ENCODE assay signal across 10 cellular contexts in genomic region chr5:151805414-151806225, GRCh38. TPM values are rescaled to one million over a fixed set of nuclear protein-coding genes. Genes with fewer than 3 reads are reported as not detected.
DNase-seq lines count a peak whose midpoint lies in the region; ATAC-seq and TF ChIP-seq lines count a peak whose summit lies in the region.
"Had no signal": no experiment of that assay in that cellular context is flagged by ENCODE, and none has a peak within 500 bp of the region (broad histone marks: within the 10 kb centered on the region; RNA-seq: fewer than 3 reads in every experiment).

No MANE protein-coding gene starts in this region.

- peak overlapping the region; percentile 1 for H3K27ac Mint-ChIP-seq in CD4-positive, alpha-beta T cell
- peak overlapping the region in 6 of 10 donors; percentile 2 to 63 (median 36) for H3K27ac Mint-ChIP-seq in naive thymus-derived CD8-positive, alpha-beta T cell
- no peak overlapping the region for H3K27ac Mint-ChIP-seq in activated naive CD4-positive, alpha-beta T cell treated with anti-CD3 and anti-CD28 coated beads, Interleukin-2, amount 10 ng/mL, durations not matched to agents 7 days and 5 days

- H3K4me3 ChIP-seq in HEK293 (ENCODE audit: low read depth, low read length), result no peak overlapping the region
- no peak overlapping the region for H3K4me3 ChIP-seq in brain microvascular endothelial cell (ENCODE audit: low read depth, low read length)

- no peak overlapping the region for H3K4me3 Mint-ChIP-seq in CD4-positive, alpha-beta T cell
- no peak overlapping the region for H3K4me3 Mint-ChIP-seq in naive thymus-derived CD8-positive, alpha-beta T cell
- H3K4me3 Mint-ChIP-seq in activated naive CD4-positive, alpha-beta T cell treated with anti-CD3 and anti-CD28 coated beads, Interleukin-2, amount 10 ng/mL, durations not matched to agents 7 days and 5 days, result no peak overlapping the region

- POLR2A ChIA-PET in CD4-positive, alpha-beta T cell (lab: Charles Lee), result no interaction called here
- POLR2A ChIA-PET in HEK293 (lab: Yijun Ruan, JAX), result no interaction called here
- POLR2A ChIA-PET in naive thymus-derived CD8-positive, alpha-beta T cell (lab: Charles Lee), result interaction anchor here (1.6 kb wide), 1 partner anchor 34 kb away, joined by 6 read pairs; the partner anchor contains the start of gene G3BP1

- peaks cover 4% of the 10 kb centered on the region for H3K4me1 ChIP-seq in HEK293 (ENCODE audit: control insufficient read depth, insufficient read depth, low read length)

- no peaks in the 10 kb centered on the region for H3K27me3 Mint-ChIP-seq in CD4-positive, alpha-beta T cell
- H3K27me3 Mint-ChIP-seq in naive thymus-derived CD8-positive, alpha-beta T cell, result no peaks in the 10 kb centered on the region
- no peaks in the 10 kb centered on the region for H3K27me3 Mint-ChIP-seq in activated naive CD4-positive, alpha-beta T cell treated with anti-CD3 and anti-CD28 coated beads, Interleukin-2, amount 10 ng/mL, durations not matched to agents 7 days and 5 days

- CTCF ChIA-PET in CD4-positive, alpha-beta T cell (lab: Charles Lee), result no interaction called here
- CTCF ChIA-PET in HEK293 (lab: Yijun Ruan, JAX), result interaction anchor here (0.6 kb wide), 1 partner anchor 1367 kb away, joined by 3 read pairs; no protein-coding TSS in a partner anchor
- CTCF ChIA-PET in activated naive CD4-positive, alpha-beta T cell treated with anti-CD3 and anti-CD28 coated beads, Interleukin-2, amount 10 ng/mL, durations not matched to agents 7 days and 5 days (lab: Charles Lee), result no interaction called here

- no peak for ATAC-seq in CD4-positive, alpha-beta T cell (ENCODE audit: poor library complexity)
- ATAC-seq in naive thymus-derived CD8-positive, alpha-beta T cell, result no peak

- in situ Hi-C loops in brain microvascular endothelial cell (cut with HindIII; ENCODE audit: low pct_ligation_motif_present, low sequenced_read_pairs), result no loop called here

- H3K36me3 ChIP-seq in HEK293 (ENCODE audit: control insufficient read depth in 2 of 2, insufficient read depth in 1 of 2, low read length in 2 of 2), result peaks cover 67 to 93% of the 10 kb centered on the region in 2 experiments
- H3K36me3 ChIP-seq in brain microvascular endothelial cell (replicated peaks), result peaks cover 41% of the 10 kb centered on the region

- no peaks in the 10 kb centered on the region for H3K9me3 ChIP-seq in CD4-positive, alpha-beta T cell (ENCODE audit: control insufficient read depth, low read length)
- H3K9me3 ChIP-seq in HEK293 (ENCODE audit: control insufficient read depth, insufficient read depth, low read depth, low read length), result no peaks in the 10 kb centered on the region

- intact Hi-C loops in CD4-positive, alpha-beta T cell (cut with DNase I, micrococcal nuclease), result no loop called here

- TF ChIP-seq CTCF in CD4-positive, alpha-beta T cell (IDR thresholded peaks at IDR 0.05), result no peak
- no peak for TF ChIP-seq CTCF in HEK293 (tag by site-specific recombination; IDR thresholded peaks at IDR 0.05)
- no peak for TF ChIP-seq CTCF in brain microvascular endothelial cell (IDR thresholded peaks at IDR 0.05; ENCODE audit: low read depth, low read length, missing control alignments)

- no peaks in the 10 kb centered on the region for H3K9me3 Mint-ChIP-seq in CD4-positive, alpha-beta T cell
- no peaks in the 10 kb centered on the region for H3K9me3 Mint-ChIP-seq in naive thymus-derived CD8-positive, alpha-beta T cell
- no peaks in the 10 kb centered on the region for H3K9me3 Mint-ChIP-seq in activated naive CD4-positive, alpha-beta T cell treated with anti-CD3 and anti-CD28 coated beads, Interleukin-2, amount 10 ng/mL, durations not matched to agents 7 days and 5 days

- no peak for DNase-seq in CD4-positive, alpha-beta T cell
- DNase-seq in brain microvascular endothelial cell, result no peak
- DNase-seq in naive thymus-derived CD8-positive, alpha-beta T cell, result no peak
- no peak for DNase-seq in activated naive CD4-positive, alpha-beta T cell treated with anti-CD3 and anti-CD28 coated beads, Interleukin-2, amount 10 ng/mL, durations not matched to agents 7 days and 5 days
- DNase-seq in middle frontal gyrus (ENCODE audit: extremely low spot score, low spot score), result no peak
- no peak for DNase-seq in globus pallidus (ENCODE audit: low spot score)
- no peak for DNase-seq in NCI-H2171 (lab: John Stamatoyannopoulos, UW)
- DNase-seq: Calu3; central memory CD4-positive, alpha-beta T cell had no signal

- no peaks in the 10 kb centered on the region for H3K27me3 ChIP-seq in CD4-positive, alpha-beta T cell (ENCODE audit: control insufficient read depth, insufficient read depth, low read length)
- no peaks in the 10 kb centered on the region for H3K27me3 ChIP-seq in brain microvascular endothelial cell (replicated peaks)

- H3K36me3 Mint-ChIP-seq in CD4-positive, alpha-beta T cell (ENCODE audit: low read depth), result peaks cover 97% of the 10 kb centered on the region
- peaks cover 9 to 89% (median 36%) of the 10 kb centered on the region in 3 donors for H3K36me3 Mint-ChIP-seq in naive thymus-derived CD8-positive, alpha-beta T cell
- H3K36me3 Mint-ChIP-seq in activated naive CD4-positive, alpha-beta T cell treated with anti-CD3 and anti-CD28 coated beads, Interleukin-2, amount 10 ng/mL, durations not matched to agents 7 days and 5 days, result peaks cover 73% of the 10 kb centered on the region

- H3K4me1 Mint-ChIP-seq in CD4-positive, alpha-beta T cell (ENCODE audit: low read depth), result peaks cover 15% of the 10 kb centered on the region
- H3K4me1 Mint-ChIP-seq in naive thymus-derived CD8-positive, alpha-beta T cell, result peaks cover 5 to 12% (median 7%) of the 10 kb centered on the region in 4 donors
- peaks cover 2% of the 10 kb centered on the region for H3K4me1 Mint-ChIP-seq in activated naive CD4-positive, alpha-beta T cell treated with anti-CD3 and anti-CD28 coated beads, Interleukin-2, amount 10 ng/mL, durations not matched to agents 7 days and 5 days

- no peak overlapping the region for H3K27ac ChIP-seq in CD4-positive, alpha-beta T cell (ENCODE audit: low read depth, low read length)
- no peak overlapping the region for H3K27ac ChIP-seq in HEK293 (ENCODE audit: extremely low read depth, low read depth, low read length)
- peak overlapping the region; percentile 41 for H3K27ac ChIP-seq in brain microvascular endothelial cell

TF ChIP-seq in HEK293, 187 proteins besides CTCF, POLR2A, EP300 and RAD21:
- TF ChIP-seq ZNF146 (tag by site-specific recombination; IDR thresholded peaks at IDR 0.05), result no peak
- TF ChIP-seq SP7 (tag by site-specific recombination; IDR thresholded peaks at IDR 0.05), result peak; percentile 82
- TF ChIP-seq ZNF416 (tag by site-specific recombination; IDR thresholded peaks at IDR 0.05), result no peak
- no peak for TF ChIP-seq SCRT1 (tag by site-specific recombination; IDR thresholded peaks at IDR 0.05; ENCODE audit: borderline replicate concordance)

RNA-seq across cellular contexts. Expression of gene G3BP1, which starts 33.9 kb away (rescaled TPM):
- 10 to 100 TPM; 82.3 to 83.9 TPM for total RNA-seq in CD4-positive, alpha-beta T cell
- 100 to 1,000 TPM; 179 to 188 TPM for total RNA-seq in naive thymus-derived CD8-positive, alpha-beta T cell
- 100 to 1,000 TPM; 128 to 145 (median 145) TPM for polyA plus RNA-seq in naive thymus-derived CD8-positive, alpha-beta T cell

RNA-seq across cellular contexts. Expression of gene ATOX1, which starts 47.2 kb away (rescaled TPM):
- total RNA-seq in CD4-positive, alpha-beta T cell, result 10 to 100 TPM; 11.2 to 13.3 TPM
- total RNA-seq in naive thymus-derived CD8-positive, alpha-beta T cell, result 10 to 100 TPM; 26.8 to 32.7 TPM
- polyA plus RNA-seq in naive thymus-derived CD8-positive, alpha-beta T cell, result 10 to 100 TPM; 50.9 to 58.7 (median 58.0) TPM
